ENCODE assay signal across 32 cellular contexts in genomic region chr2:128206245-128206644, GRCh38.
"Had no signal": no experiment of that assay in that cellular context is flagged by ENCODE, and none has a peak within 500 bp of the region (broad histone marks: within the 10 kb centered on the region; RNA-seq: fewer than 3 reads in every experiment).

No MANE protein-coding gene starts in this region.

- H3K4me3 ChIP-seq: neural progenitor cell, ovary, psoas muscle, skin epidermis, smooth muscle cell, spleen, suprapubic skin, testis, tibial artery, transverse colon, upper lobe of right lung, uterus had no signal

- H3K9me3 ChIP-seq: ovary, suprapubic skin, testis, transverse colon, uterus had no signal

- ATAC-seq: naive thymus-derived CD8-positive, alpha-beta T cell; natural killer cell treated with Interleukin-12 subunit alpha and Interleukin-12 subunit beta and Interleukin-15 and Interleukin-18, amount 100 ng/mL, for 72 hours; psoas muscle; right cardiac atrium; sciatic nerve; stimulated activated memory B cell treated with anti-CD40 and anti-IgM and Interleukin-4, amounts not matched to agents 10 μg/mL and 1 μg/mL and 100 μg/mL, for 72 hours; stimulated activated naive CD8-positive, alpha-beta T cell treated with anti-CD3 and anti-CD28 coated beads, Interleukin-15, amount 100 ng/mL, for 72 hours; stimulated activated naive CD8-positive, alpha-beta T cell treated with anti-CD3 and anti-CD28 coated beads, Interleukin-15, Interleukin-2, amounts not matched to agents 100 U/mL and 50 U/mL, for 24 hours; upper lobe of right lung had no signal

- H3K27me3 Mint-ChIP-seq: naive thymus-derived CD8-positive, alpha-beta T cell; progenitor cell of endocrine pancreas; stimulated activated naive CD8-positive, alpha-beta T cell treated with anti-CD3 and anti-CD28 coated beads, Interleukin-15, amount 100 ng/mL, for 72 hours; type B pancreatic cell had no signal

- H3K27ac Mint-ChIP-seq: naive thymus-derived CD8-positive, alpha-beta T cell; natural killer cell treated with Interleukin-12 subunit alpha and Interleukin-12 subunit beta and Interleukin-15 and Interleukin-18, amount 100 ng/mL, for 72 hours; nephron progenitor cell; neural progenitor cell; progenitor cell of endocrine pancreas; stimulated activated memory B cell treated with anti-CD40 and anti-IgM and Interleukin-4, amounts not matched to agents 10 μg/mL and 1 μg/mL and 100 μg/mL, for 72 hours; stimulated activated naive CD8-positive, alpha-beta T cell treated with anti-CD3 and anti-CD28 coated beads, Interleukin-15, amount 100 ng/mL, for 72 hours; type B pancreatic cell had no signal

- H2AFZ ChIP-seq: neural progenitor cell, parathyroid adenoma had no signal

- H3K36me3 Mint-ChIP-seq: natural killer cell treated with Interleukin-12 subunit alpha and Interleukin-12 subunit beta and Interleukin-15 and Interleukin-18, amount 100 ng/mL, for 72 hours; neural progenitor cell; stimulated activated memory B cell treated with anti-CD40 and anti-IgM and Interleukin-4, amounts not matched to agents 10 μg/mL and 1 μg/mL and 100 μg/mL, for 72 hours; type B pancreatic cell had no signal

- H3K4me1 ChIP-seq: neural progenitor cell, parathyroid adenoma, psoas muscle, spleen, suprapubic skin, testis, tibial artery, transverse colon, upper lobe of right lung, uterus had no signal

- H3K27ac ChIP-seq: neural progenitor cell, ovary, parathyroid adenoma, psoas muscle, skin epidermis, spleen, suprapubic skin, testis, tibial artery, transverse colon, upper lobe of right lung, uterus had no signal

- H3K9me3 Mint-ChIP-seq: natural killer cell treated with Interleukin-12 subunit alpha and Interleukin-12 subunit beta and Interleukin-15 and Interleukin-18, amount 100 ng/mL, for 72 hours; stimulated activated naive CD8-positive, alpha-beta T cell treated with anti-CD3 and anti-CD28 coated beads, Interleukin-15, amount 100 ng/mL, for 72 hours had no signal

- H3K4me3 Mint-ChIP-seq: naive thymus-derived CD8-positive, alpha-beta T cell; natural killer cell treated with Interleukin-12 subunit alpha and Interleukin-12 subunit beta and Interleukin-15 and Interleukin-18, amount 100 ng/mL, for 72 hours; nephron progenitor cell; neural progenitor cell; stimulated activated memory B cell treated with anti-CD40 and anti-IgM and Interleukin-4, amounts not matched to agents 10 μg/mL and 1 μg/mL and 100 μg/mL, for 72 hours; stimulated activated naive CD8-positive, alpha-beta T cell treated with anti-CD3 and anti-CD28 coated beads, Interleukin-15, amount 100 ng/mL, for 72 hours; type B pancreatic cell had no signal

- H3K36me3 ChIP-seq: neural progenitor cell, ovary, spleen, suprapubic skin, tibial artery, transverse colon, upper lobe of right lung, uterus had no signal

- H3K27me3 ChIP-seq: neural progenitor cell, ovary, spleen, suprapubic skin, testis, tibial artery, transverse colon, upper lobe of right lung, uterus had no signal

- H3K4me1 Mint-ChIP-seq: naive thymus-derived CD8-positive, alpha-beta T cell; nephron progenitor cell; neural progenitor cell; stimulated activated memory B cell treated with anti-CD40 and anti-IgM and Interleukin-4, amounts not matched to agents 10 μg/mL and 1 μg/mL and 100 μg/mL, for 72 hours; stimulated activated naive CD8-positive, alpha-beta T cell treated with anti-CD3 and anti-CD28 coated beads, Interleukin-15, amount 100 ng/mL, for 72 hours had no signal

- DNase-seq: naive thymus-derived CD8-positive, alpha-beta T cell; nephron progenitor cell; occipital lobe; ovary; posterior cingulate gyrus; psoas muscle; right cardiac atrium; spleen; stimulated activated CD4-positive, alpha-beta T cell treated with anti-CD3 and anti-CD28 coated beads, Interleukin-12 subunit alpha, Interleukin-12 subunit beta, amount 100 ng/mL, for 4 hours; stimulated activated CD4-positive, alpha-beta T cell treated with anti-CD3 and anti-CD28 coated beads, Interleukin-1b, Interleukin-23, amount 100 ng/mL, for 48 hours; stimulated activated CD4-positive, alpha-beta T cell treated with anti-CD3 and anti-CD28 coated beads, Interleukin-4, amount 100 ng/mL, for 1 hour; stimulated activated CD4-positive, alpha-beta T cell treated with anti-CD3 and anti-CD28 coated beads, Interleukin-4, amount 100 ng/mL, for 4 hours; stimulated activated CD8-positive, alpha-beta memory T cell treated with anti-CD3 and anti-CD28 coated beads, Interleukin-4, amount 100 ng/mL, for 48 hours; stimulated activated naive CD4-positive, alpha-beta T cell; stimulated activated naive CD8-positive, alpha-beta T cell treated with anti-CD3 and anti-CD28 coated beads, Interleukin-15, amount 100 ng/mL, for 72 hours; stimulated activated naive CD8-positive, alpha-beta T cell treated with anti-CD3 and anti-CD28 coated beads, Interleukin-15, Interleukin-2, amounts not matched to agents 100 U/mL and 50 U/mL, for 24 hours; substantia nigra; testis; tibial artery; transverse colon; upper lobe of right lung; uterus had no signal

- H3K9ac ChIP-seq: neural progenitor cell, parathyroid adenoma had no signal

- H3K4me2 ChIP-seq: neural progenitor cell, smooth muscle cell had no signal
